ENCODE assay signal across 10 cellular contexts in the genomic region with DNA sequence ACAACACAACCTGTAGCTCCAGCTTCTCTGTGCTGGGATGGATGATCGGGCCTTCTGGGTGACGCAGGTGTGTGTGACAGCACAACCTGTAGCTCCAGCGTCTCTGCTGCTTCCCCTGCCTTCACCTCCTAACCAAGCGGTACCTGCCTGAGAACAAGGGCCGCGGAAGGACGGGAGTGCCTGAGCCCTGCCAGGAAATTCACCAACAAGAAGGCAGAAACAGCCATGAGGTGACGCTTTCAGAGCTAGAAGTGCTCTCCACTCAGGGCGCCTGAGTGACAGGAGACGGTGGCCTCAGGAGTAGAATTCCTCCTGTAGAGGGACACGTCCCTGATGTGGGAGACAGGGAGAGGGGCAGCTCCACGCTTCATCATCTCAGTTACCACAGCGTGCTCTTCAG. TPM values are rescaled to one million over a fixed set of nuclear protein-coding genes. Genes with fewer than 3 reads are reported as not detected.
DNase-seq lines count a peak whose midpoint lies in the region; ATAC-seq, FAIRE-seq and TF ChIP-seq lines count a peak whose summit lies in the region.
"Had no signal": no experiment of that assay in that cellular context is flagged by ENCODE, and none has a peak within 500 bp of the region (broad histone marks: within the 10 kb centered on the region; RNA-seq: fewer than 3 reads in every experiment).

No MANE protein-coding gene starts in this region.

- peaks cover 0 to 16% (median 7%) of the 10 kb centered on the region in 11 experiments; a peak in 11 of 22 replicates for H3K9me3 ChIP-seq in BLaER1 treated with 17β-estradiol and CSF1 and Interleukin-3, amounts not matched to agents 10 nM and 100 nM (replicated peaks in 1 of 11)
- 0 out of 2 replicates have a peak, but pooled peaks cover 2% of the 10 kb centered on the region for H3K9me3 ChIP-seq in OCI-LY1 (ENCODE audit: low read length)
- H3K9me3 ChIP-seq in effector memory CD4-positive, alpha-beta T cell (ENCODE audit: control insufficient read depth, low read length) = no peaks in the 10 kb centered on the region

- no peaks in the 10 kb centered on the region for H3K27me3 ChIP-seq in BLaER1 treated with 17β-estradiol and CSF1 and Interleukin-3, amounts not matched to agents 10 nM and 100 nM
- H3K27me3 ChIP-seq in OCI-LY1 (ENCODE audit: insufficient read depth, low read length) = no peaks in the 10 kb centered on the region
- H3K27me3 ChIP-seq in effector memory CD4-positive, alpha-beta T cell (replicated peaks; ENCODE audit: control insufficient read depth, insufficient read depth, low read length, poor library complexity, severe bottlenecking) = no peaks in the 10 kb centered on the region

- H3K4me3 Mint-ChIP-seq in osteocyte (ENCODE audit: unreplicated experiment) = no peak overlapping the region
- H3K4me3 Mint-ChIP-seq: neural crest cell had no signal

- peak overlapping the region in 2 of 11 experiments; percentile 76 to 88; a peak in 4 of 22 replicates for H3K27ac ChIP-seq in BLaER1 treated with 17β-estradiol and CSF1 and Interleukin-3, amounts not matched to agents 10 nM and 100 nM
- H3K27ac ChIP-seq in OCI-LY1 (ENCODE audit: low read depth, low read length, poor library complexity, severe bottlenecking) = no peak overlapping the region
- peak overlapping the region; percentile 95 for H3K27ac ChIP-seq in effector memory CD4-positive, alpha-beta T cell (ENCODE audit: insufficient read depth, low read length, poor library complexity, severe bottlenecking)

- no peaks in the 10 kb centered on the region for H3K27me3 Mint-ChIP-seq in osteocyte (ENCODE audit: unreplicated experiment)

- peak overlapping the region in 4 of 10 experiments; percentile 57 to 75 (median 66); a peak in 7 of 20 replicates for H3K4me3 ChIP-seq in BLaER1 treated with 17β-estradiol and CSF1 and Interleukin-3, amounts not matched to agents 10 nM and 100 nM
- peak overlapping the region; percentile 92 for H3K4me3 ChIP-seq in OCI-LY1 (ENCODE audit: low read depth, low read length, poor library complexity, severe bottlenecking)
- peak overlapping the region; percentile 55 for H3K4me3 ChIP-seq in effector memory CD4-positive, alpha-beta T cell (ENCODE audit: insufficient read depth, low read depth, low read length, poor library complexity, severe bottlenecking)

- peak overlapping the region in 7 of 11 experiments; percentile 68 to 86 (median 79); a peak in 11 of 22 replicates for H3K4me2 ChIP-seq in BLaER1 treated with 17β-estradiol and CSF1 and Interleukin-3, amounts not matched to agents 10 nM and 100 nM
- H3K4me2 ChIP-seq in OCI-LY1 (ENCODE audit: low read length) = peak overlapping the region; percentile 78; the same call in 1 of the 2 replicates

- H4K20me1 ChIP-seq in BLaER1 treated with 17β-estradiol and CSF1 and Interleukin-3, amounts not matched to agents 10 nM and 100 nM = peaks cover 0 to 10% (median 0%) of the 10 kb centered on the region in 11 experiments; a peak in 7 of 22 replicates
- no peaks in the 10 kb centered on the region for H4K20me1 ChIP-seq in OCI-LY1 (ENCODE audit: insufficient read depth, low read length)

- H3K27ac Mint-ChIP-seq in osteocyte (ENCODE audit: unreplicated experiment) = no peak overlapping the region

- ATAC-seq in GM19023 (IDR thresholded peaks at IDR 0.05; ENCODE audit: unreplicated experiment) (no peak), GM19324 (IDR thresholded peaks at IDR 0.05; ENCODE audit: low FRiP score, unreplicated experiment) (no peak)

- H3K9ac ChIP-seq in BLaER1 treated with 17β-estradiol and CSF1 and Interleukin-3, amounts not matched to agents 10 nM and 100 nM = peak overlapping the region in 5 of 11 experiments; percentile 71 to 84 (median 77); a peak in 6 of 22 replicates
- no peak overlapping the region; the same call in 1 of the 2 replicates for H3K9ac ChIP-seq in OCI-LY1 (ENCODE audit: low read length)

- FAIRE-seq in GM12891 (lab: Jason Lieb, UNC) = no peak

- DNase-seq in effector memory CD4-positive, alpha-beta T cell = no peak
- DNase-seq in osteocyte (ENCODE audit: extremely low spot score, unreplicated experiment) (peak; percentile 74), NCI-H69 (lab: John Stamatoyannopoulos, UW) (no peak), GM12891 (ENCODE audit: insufficient read length, low spot score) (no peak)
- DNase-seq: IMR-90 had no signal

- H3K79me2 ChIP-seq in OCI-LY1 (ENCODE audit: insufficient read depth, low read length) = no peaks in the 10 kb centered on the region

- no peaks in the 10 kb centered on the region for H3K4me1 Mint-ChIP-seq in osteocyte (ENCODE audit: unreplicated experiment)
- H3K4me1 Mint-ChIP-seq: neural crest cell had no signal

- peaks cover 30 to 65% (median 39%) of the 10 kb centered on the region in 11 experiments for H3K36me3 ChIP-seq in BLaER1 treated with 17β-estradiol and CSF1 and Interleukin-3, amounts not matched to agents 10 nM and 100 nM
- H3K36me3 ChIP-seq in OCI-LY1 (ENCODE audit: insufficient read depth, low read length) = peaks cover 35% of the 10 kb centered on the region
- H3K36me3 ChIP-seq in effector memory CD4-positive, alpha-beta T cell (ENCODE audit: control insufficient read depth, insufficient read depth, low read length) = peaks cover 16% of the 10 kb centered on the region

- H3K4me1 ChIP-seq in BLaER1 treated with 17β-estradiol and CSF1 and Interleukin-3, amounts not matched to agents 10 nM and 100 nM = peaks cover 6 to 47% (median 13%) of the 10 kb centered on the region in 10 experiments; a peak in 16 of 20 replicates
- peaks cover 16% of the 10 kb centered on the region for H3K4me1 ChIP-seq in OCI-LY1 (ENCODE audit: insufficient read depth, low read length, severe bottlenecking)
- peaks cover 12% of the 10 kb centered on the region for H3K4me1 ChIP-seq in effector memory CD4-positive, alpha-beta T cell (ENCODE audit: control insufficient read depth, insufficient read depth, low read length, poor library complexity, severe bottlenecking)

- no peak for TF ChIP-seq POLR2A in GM12891 (IDR thresholded peaks at IDR 0.05; ENCODE audit: low read depth, low read length)

- H2AFZ ChIP-seq in OCI-LY1 (ENCODE audit: low read length) = no peak overlapping the region

- H3K9me3 Mint-ChIP-seq in osteocyte (ENCODE audit: unreplicated experiment) = no peaks in the 10 kb centered on the region

- peaks cover 14% of the 10 kb centered on the region for H3K36me3 Mint-ChIP-seq in osteocyte (ENCODE audit: unreplicated experiment)

- H3K9me2 ChIP-seq in OCI-LY1 (ENCODE audit: low read depth, low read length) = no peaks in the 10 kb centered on the region

- H3F3A ChIP-seq in OCI-LY1 (ENCODE audit: insufficient read depth, low read length) = no peaks in the 10 kb centered on the region

- TF ChIP-seq CTCF in OCI-LY1 (IDR thresholded peaks at IDR 0.05; ENCODE audit: low read length) = no peak
- no peak for TF ChIP-seq CTCF in osteocyte (IDR thresholded peaks at IDR 0.05)

TF ChIP-seq in GM12891, 5 proteins besides CTCF, POLR2A, EP300 and RAD21:
- TF ChIP-seq POLR2AphosphoS5 (IDR thresholded peaks at IDR 0.05; ENCODE audit: low read depth, low read length) = no peak
TF ChIP-seq in GM12891: peak in this region for 0.

RNA-seq across cellular contexts. Expression of a gene that starts 17.4 kb away (rescaled TPM):
- 7.4 and 8.0 TPM in 2 replicates for total RNA-seq in osteocyte
- polyA plus RNA-seq in GM12891 (2012; ENCODE audit: low read depth, missing spikeins) = 10.3 TPM
